ENCODE assay signal across 2 cellular contexts in the genomic region with DNA sequence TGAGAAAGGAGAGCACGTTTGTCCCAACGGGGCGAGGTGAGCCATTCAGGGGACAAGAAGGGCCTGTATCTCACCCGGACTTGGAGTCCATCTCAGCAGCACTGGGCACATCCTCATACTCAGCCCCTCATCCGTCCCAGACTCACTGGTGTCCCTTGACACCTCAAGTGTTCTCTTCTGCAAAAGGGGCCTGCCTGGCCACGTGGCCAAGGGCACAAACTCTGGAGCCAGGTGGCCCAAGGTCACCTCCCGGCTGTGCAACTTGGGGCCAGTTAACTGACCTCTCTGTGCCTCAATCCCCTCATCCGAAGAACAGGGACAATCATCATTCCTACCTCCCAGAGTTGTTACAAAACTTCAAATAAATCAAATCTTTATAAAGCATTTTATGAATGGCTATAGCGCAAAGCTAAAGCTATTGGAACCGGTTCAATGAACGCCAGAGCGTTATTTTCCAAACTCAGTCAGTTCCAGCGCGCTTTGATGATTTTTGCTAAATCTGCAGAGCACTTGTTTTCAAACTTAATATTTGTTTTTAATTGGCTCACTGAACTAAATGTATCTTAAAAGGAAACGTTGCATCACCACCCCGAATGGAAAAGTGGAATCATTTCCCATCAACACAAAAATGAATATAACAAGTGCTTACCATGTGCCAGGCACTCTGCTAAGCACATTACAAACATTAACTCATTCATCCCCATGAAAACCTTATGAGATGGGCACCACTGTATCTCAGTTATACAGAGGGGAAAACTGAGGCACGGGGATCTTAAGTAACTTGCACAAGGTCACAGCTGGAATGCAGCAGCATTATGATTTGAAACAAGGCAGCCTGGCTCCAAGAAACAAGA.
A peak's percentile ranks its signal among the peaks of the same experiment; 100 is the strongest.
TF ChIP-seq lines count a peak whose summit lies in the region.

No MANE protein-coding gene starts in this region.

TF ChIP-seq in HepG2, 621 proteins besides CTCF, POLR2A, EP300 and RAD21 (continued from another document):
- peak; percentile 27 for TF ChIP-seq ZFP36 (IDR thresholded peaks at IDR 0.05; ENCODE audit: borderline replicate concordance, low read depth, low read length, partially characterized antibody)
- TF ChIP-seq CAMTA2 (CRISPR knock-in tag; IDR thresholded peaks at IDR 0.05; ENCODE audit: borderline replicate concordance), result no peak

TF ChIP-seq in WTC11, 78 proteins besides CTCF, POLR2A, EP300 and RAD21 (continued from another document):
- TF ChIP-seq, protein P1, sequence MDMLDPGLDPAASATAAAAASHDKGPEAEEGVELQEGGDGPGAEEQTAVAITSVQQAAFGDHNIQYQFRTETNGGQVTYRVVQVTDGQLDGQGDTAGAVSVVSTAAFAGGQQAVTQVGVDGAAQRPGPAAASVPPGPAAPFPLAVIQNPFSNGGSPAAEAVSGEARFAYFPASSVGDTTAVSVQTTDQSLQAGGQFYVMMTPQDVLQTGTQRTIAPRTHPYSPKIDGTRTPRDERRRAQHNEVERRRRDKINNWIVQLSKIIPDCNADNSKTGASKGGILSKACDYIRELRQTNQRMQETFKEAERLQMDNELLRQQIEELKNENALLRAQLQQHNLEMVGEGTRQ (CRISPR knock-in tag; IDR thresholded peaks at IDR 0.05), result no peak
- TF ChIP-seq NFYB (CRISPR knock-in tag; conservative IDR thresholded peaks at IDR 0.05; ENCODE audit: low read depth), result no peak
